Comparison of ENCODE assay signal across 2 cellular contexts in genomic region chr12:5017638-5018348, GRCh38.
TF ChIP-seq lines count a peak whose summit lies in the region.

No MANE protein-coding gene starts in this region.

TF ChIP-seq in GM23338, 12 proteins besides CTCF, POLR2A, EP300 and RAD21 (continued from another document):
- TF ChIP-seq ZNF462 (CRISPR knock-in tag; IDR thresholded peaks at IDR 0.05) (no peak), EZH2 (IDR thresholded peaks at IDR 0.05; ENCODE audit: low read depth, unreplicated experiment) (no peak)
TF ChIP-seq in GM23338: peak in this region for 0.

TF ChIP-seq in WTC11, 78 proteins besides CTCF, POLR2A, EP300 and RAD21 (continued from another document):
- TF ChIP-seq, protein P1, sequence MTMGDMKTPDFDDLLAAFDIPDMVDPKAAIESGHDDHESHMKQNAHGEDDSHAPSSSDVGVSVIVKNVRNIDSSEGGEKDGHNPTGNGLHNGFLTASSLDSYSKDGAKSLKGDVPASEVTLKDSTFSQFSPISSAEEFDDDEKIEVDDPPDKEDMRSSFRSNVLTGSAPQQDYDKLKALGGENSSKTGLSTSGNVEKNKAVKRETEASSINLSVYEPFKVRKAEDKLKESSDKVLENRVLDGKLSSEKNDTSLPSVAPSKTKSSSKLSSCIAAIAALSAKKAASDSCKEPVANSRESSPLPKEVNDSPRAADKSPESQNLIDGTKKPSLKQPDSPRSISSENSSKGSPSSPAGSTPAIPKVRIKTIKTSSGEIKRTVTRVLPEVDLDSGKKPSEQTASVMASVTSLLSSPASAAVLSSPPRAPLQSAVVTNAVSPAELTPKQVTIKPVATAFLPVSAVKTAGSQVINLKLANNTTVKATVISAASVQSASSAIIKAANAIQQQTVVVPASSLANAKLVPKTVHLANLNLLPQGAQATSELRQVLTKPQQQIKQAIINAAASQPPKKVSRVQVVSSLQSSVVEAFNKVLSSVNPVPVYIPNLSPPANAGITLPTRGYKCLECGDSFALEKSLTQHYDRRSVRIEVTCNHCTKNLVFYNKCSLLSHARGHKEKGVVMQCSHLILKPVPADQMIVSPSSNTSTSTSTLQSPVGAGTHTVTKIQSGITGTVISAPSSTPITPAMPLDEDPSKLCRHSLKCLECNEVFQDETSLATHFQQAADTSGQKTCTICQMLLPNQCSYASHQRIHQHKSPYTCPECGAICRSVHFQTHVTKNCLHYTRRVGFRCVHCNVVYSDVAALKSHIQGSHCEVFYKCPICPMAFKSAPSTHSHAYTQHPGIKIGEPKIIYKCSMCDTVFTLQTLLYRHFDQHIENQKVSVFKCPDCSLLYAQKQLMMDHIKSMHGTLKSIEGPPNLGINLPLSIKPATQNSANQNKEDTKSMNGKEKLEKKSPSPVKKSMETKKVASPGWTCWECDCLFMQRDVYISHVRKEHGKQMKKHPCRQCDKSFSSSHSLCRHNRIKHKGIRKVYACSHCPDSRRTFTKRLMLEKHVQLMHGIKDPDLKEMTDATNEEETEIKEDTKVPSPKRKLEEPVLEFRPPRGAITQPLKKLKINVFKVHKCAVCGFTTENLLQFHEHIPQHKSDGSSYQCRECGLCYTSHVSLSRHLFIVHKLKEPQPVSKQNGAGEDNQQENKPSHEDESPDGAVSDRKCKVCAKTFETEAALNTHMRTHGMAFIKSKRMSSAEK (CRISPR knock-in tag; IDR thresholded peaks at IDR 0.05; ENCODE audit: borderline replicate concordance) = no peak
- TF ChIP-seq MAX (CRISPR knock-in tag; IDR thresholded peaks at IDR 0.05) (no peak), NR1H2 (CRISPR knock-in tag; IDR thresholded peaks at IDR 0.05) (no peak), PRRX2 (CRISPR knock-in tag; IDR thresholded peaks at IDR 0.05) (no peak), TP53 (CRISPR knock-in tag; IDR thresholded peaks at IDR 0.05) (no peak), FOXP4 (CRISPR knock-in tag; IDR thresholded peaks at IDR 0.05) (no peak), ZNF396 (CRISPR knock-in tag; IDR thresholded peaks at IDR 0.05; ENCODE audit: borderline replicate concordance) (no peak), TEAD4 (CRISPR knock-in tag; IDR thresholded peaks at IDR 0.05) (no peak), E2F5 (CRISPR knock-in tag; IDR thresholded peaks at IDR 0.05) (no peak), GABPB1 (CRISPR knock-in tag; IDR thresholded peaks at IDR 0.05) (no peak), CREM (CRISPR knock-in tag; IDR thresholded peaks at IDR 0.05) (no peak), ZNF671 (CRISPR knock-in tag; IDR thresholded peaks at IDR 0.05) (no peak)
- TF ChIP-seq, protein P2, sequence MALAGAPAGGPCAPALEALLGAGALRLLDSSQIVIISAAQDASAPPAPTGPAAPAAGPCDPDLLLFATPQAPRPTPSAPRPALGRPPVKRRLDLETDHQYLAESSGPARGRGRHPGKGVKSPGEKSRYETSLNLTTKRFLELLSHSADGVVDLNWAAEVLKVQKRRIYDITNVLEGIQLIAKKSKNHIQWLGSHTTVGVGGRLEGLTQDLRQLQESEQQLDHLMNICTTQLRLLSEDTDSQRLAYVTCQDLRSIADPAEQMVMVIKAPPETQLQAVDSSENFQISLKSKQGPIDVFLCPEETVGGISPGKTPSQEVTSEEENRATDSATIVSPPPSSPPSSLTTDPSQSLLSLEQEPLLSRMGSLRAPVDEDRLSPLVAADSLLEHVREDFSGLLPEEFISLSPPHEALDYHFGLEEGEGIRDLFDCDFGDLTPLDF (CRISPR knock-in tag; IDR thresholded peaks at IDR 0.05) = no peak
